1 cellular context compared by ENCODE assay signal in the genomic region with DNA sequence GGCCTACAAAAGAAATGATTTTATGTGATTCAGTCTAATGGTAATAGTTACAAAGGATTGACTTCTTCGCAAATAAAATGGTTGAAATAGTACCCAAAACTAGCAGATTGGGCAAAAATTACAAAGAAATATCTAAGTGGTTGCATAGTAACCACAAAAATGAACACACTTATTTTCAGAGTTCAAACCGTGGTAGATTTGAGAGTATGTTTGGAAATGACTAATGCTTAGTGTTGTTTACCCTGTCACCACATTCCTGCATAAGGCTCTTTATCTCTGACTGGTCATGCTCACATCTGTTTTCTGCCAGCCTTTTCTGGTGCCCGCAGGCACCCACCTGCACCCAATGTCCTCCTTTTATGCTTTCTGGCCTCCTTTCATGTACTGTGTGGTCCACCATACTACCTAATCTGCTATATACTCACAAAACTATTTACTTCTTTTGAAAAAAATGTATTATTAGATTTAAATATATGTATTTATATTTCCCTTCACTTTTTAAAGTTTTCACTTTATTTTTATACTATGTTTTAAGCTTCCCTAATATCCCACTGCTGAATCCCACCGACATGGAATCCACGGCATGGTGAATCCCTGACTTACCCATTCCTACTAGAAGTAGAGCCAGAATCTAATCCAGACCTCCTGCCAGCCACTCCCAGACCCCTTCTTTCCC.
TF ChIP-seq lines count a peak whose summit lies in the region.

No MANE protein-coding gene starts in this region.

TF ChIP-seq in IMR-90, 13 proteins besides CTCF, POLR2A, EP300 and RAD21 (continued from another document):
- no peak for TF ChIP-seq MAZ (IDR thresholded peaks at IDR 0.05; ENCODE audit: borderline replicate concordance, low read depth, low read length)
- peak; percentile 94 for TF ChIP-seq RCOR1 (IDR thresholded peaks at IDR 0.05; ENCODE audit: insufficient replicate concordance, low read length)
- no peak for TF ChIP-seq MXI1 (IDR thresholded peaks at IDR 0.05; ENCODE audit: borderline replicate concordance, low read depth, low read length)
- TF ChIP-seq, protein P1, sequence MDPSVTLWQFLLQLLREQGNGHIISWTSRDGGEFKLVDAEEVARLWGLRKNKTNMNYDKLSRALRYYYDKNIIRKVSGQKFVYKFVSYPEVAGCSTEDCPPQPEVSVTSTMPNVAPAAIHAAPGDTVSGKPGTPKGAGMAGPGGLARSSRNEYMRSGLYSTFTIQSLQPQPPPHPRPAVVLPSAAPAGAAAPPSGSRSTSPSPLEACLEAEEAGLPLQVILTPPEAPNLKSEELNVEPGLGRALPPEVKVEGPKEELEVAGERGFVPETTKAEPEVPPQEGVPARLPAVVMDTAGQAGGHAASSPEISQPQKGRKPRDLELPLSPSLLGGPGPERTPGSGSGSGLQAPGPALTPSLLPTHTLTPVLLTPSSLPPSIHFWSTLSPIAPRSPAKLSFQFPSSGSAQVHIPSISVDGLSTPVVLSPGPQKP (IDR thresholded peaks at IDR 0.05; ENCODE audit: borderline replicate concordance, low read depth, low read length), result no peak
- peak; percentile 82 for TF ChIP-seq BHLHE40 (IDR thresholded peaks at IDR 0.05; ENCODE audit: low read depth, low read length)
- peak; percentile 95 for TF ChIP-seq FOS (IDR thresholded peaks at IDR 0.05; ENCODE audit: low read depth, low read length)
- peak; percentile 71 for TF ChIP-seq CEBPB (IDR thresholded peaks at IDR 0.05; ENCODE audit: low read depth, low read length)
- TF ChIP-seq USF2 (IDR thresholded peaks at IDR 0.05; ENCODE audit: low read depth, low read length), result no peak
- TF ChIP-seq CHD1 (IDR thresholded peaks at IDR 0.05; ENCODE audit: low read depth, low read length), result no peak
- TF ChIP-seq NFE2L2 (IDR thresholded peaks at IDR 0.05; ENCODE audit: low read depth, low read length), result peak; percentile 59
- no peak for TF ChIP-seq SMC3 (IDR thresholded peaks at IDR 0.05; ENCODE audit: low read depth, low read length)
